ENCODE assay signal across 11 cellular contexts in the genomic region with DNA sequence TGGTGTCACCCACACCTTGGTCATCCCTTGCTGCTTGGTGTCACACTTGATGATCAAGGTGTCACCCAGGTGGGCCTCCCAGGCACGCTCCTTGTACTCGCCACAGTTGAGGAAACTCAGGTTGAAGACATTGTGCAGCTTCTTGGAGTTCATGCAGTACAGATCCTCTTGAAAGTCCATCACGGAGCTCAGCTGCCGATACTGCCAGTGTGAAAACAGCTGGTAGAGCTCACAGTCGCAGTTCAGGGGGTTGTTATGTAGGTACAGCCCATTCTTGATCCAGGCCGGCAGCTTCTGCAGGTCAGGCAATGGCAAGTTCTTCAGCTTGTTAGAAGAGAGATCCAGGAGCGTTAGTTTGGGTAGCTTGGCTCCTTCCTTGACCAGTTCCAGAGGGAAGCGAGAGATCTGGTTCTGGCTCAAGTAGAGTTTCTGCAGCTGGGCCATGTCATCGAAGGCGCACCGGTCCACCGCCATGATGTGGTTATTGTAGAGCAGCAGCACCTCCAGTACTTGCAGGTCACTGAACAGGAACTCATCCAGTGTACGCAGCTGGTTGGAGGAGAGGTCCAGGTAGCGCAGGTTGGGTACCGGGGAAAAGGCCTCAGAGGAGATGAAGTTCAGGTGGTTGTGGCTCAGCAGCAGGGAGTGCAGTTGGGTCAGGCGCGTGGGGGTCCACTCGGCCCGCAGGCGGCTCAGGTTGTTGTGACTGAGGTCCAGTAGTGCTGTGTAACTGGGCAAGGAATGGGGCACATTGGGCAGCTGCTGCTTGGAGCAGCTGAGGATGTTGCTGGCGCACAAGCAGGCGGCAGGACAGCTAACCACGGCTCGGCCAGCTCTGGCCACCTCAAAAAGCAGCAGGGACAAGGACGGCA. TPM values are rescaled to one million over a fixed set of nuclear protein-coding genes. Genes with fewer than 3 reads are reported as not detected.
DNase-seq lines count a peak whose midpoint lies in the region; ATAC-seq and TF ChIP-seq lines count a peak whose summit lies in the region.
"Had no signal": no experiment of that assay in that cellular context is flagged by ENCODE, and none has a peak within 500 bp of the region (broad histone marks: within the 10 kb centered on the region; RNA-seq: fewer than 3 reads in every experiment).

No MANE protein-coding gene starts in this region.

- ATAC-seq in activated CD8-positive, alpha-beta memory T cell treated with anti-CD3 and anti-CD28 coated beads, Interleukin-2, amount 10 ng/mL, durations not matched to agents 7 days and 5 days = no peak
- ATAC-seq in gastrocnemius medialis (peak; percentile 18 to 28), GM18502 (IDR thresholded peaks at IDR 0.05; ENCODE audit: poor library complexity, unreplicated experiment) (no peak)

- TF ChIP-seq EP300 in transverse colon (IDR thresholded peaks at IDR 0.05; ENCODE audit: low read depth) = no peak

- H3K27me3 ChIP-seq in gastrocnemius medialis = no peaks in the 10 kb centered on the region
- H3K27me3 ChIP-seq in transverse colon = no peaks in the 10 kb centered on the region
- H3K27me3 ChIP-seq: tibial nerve had no signal

- H3K4me3 ChIP-seq in gastrocnemius medialis (peak overlapping the region in 3 of 4 donors; percentile 69 to 88 (median 70)), transverse colon (no peak overlapping the region)

- no peaks in the 10 kb centered on the region for H3K36me3 Mint-ChIP-seq in activated CD8-positive, alpha-beta memory T cell treated with anti-CD3 and anti-CD28 coated beads, Interleukin-2, amount 10 ng/mL, durations not matched to agents 7 days and 5 days
- H3K36me3 Mint-ChIP-seq in activated CD4-positive, alpha-beta memory T cell treated with anti-CD3 and anti-CD28 coated beads, Interleukin-2, amount 10 ng/mL, durations not matched to agents 7 days and 5 days (ENCODE audit: low read depth) = no peaks in the 10 kb centered on the region
- peaks cover 0 to 5% (median 0%) of the 10 kb centered on the region in 3 donors for H3K36me3 Mint-ChIP-seq in immature natural killer cell

- intact Hi-C loops in gastrocnemius medialis (cut with DNase I; ENCODE audit: low total_unique reads) = loop anchor here (2.0 kb wide), 1 partner anchor 23 kb away; no protein-coding TSS in a partner anchor
- intact Hi-C loops in transverse colon (cut with DNase I; ENCODE audit: low total_unique reads) = no loop called here

- no peak for DNase-seq in activated CD8-positive, alpha-beta memory T cell treated with anti-CD3 and anti-CD28 coated beads, Interleukin-2, amount 10 ng/mL, durations not matched to agents 7 days and 5 days
- DNase-seq in activated CD8-positive, alpha-beta memory T cell treated with anti-CD3 and anti-CD28 coated beads, Interleukin-2, amount 50 U/mL, for 4 hours = no peak
- no peak for DNase-seq in activated CD4-positive, alpha-beta memory T cell treated with anti-CD3 and anti-CD28 coated beads, Interleukin-2, amount 10 ng/mL, durations not matched to agents 7 days and 5 days
- DNase-seq in immature natural killer cell (no peak), gastrocnemius medialis (no peak), LoVo (ENCODE audit: low spot score) (no peak), transverse colon (no peak)
- DNase-seq: activated gamma-delta T cell treated with Interleukin-2 at 50 U/mL for 16 hours had no signal

- no peaks in the 10 kb centered on the region for H3K36me3 ChIP-seq in gastrocnemius medialis
- H3K36me3 ChIP-seq in transverse colon = no peaks in the 10 kb centered on the region

- WGBS in transverse colon (ENCODE audit: low coverage in 1 of 2), 2 donors = 90 to 91% methylated on average over 2 to 25 of the region's 25 CpGs

- in situ Hi-C loops in gastrocnemius medialis (cut with MboI; ENCODE audit: low sequenced_read_pairs in 4 of 4) (no loop called here), transverse colon (cut with MboI; ENCODE audit: low pct_ligation_motif_present in 1 of 4, low pct_unique_long_range_greater_than_20kb in 1 of 4, low sequenced_read_pairs in 3 of 4) (no loop called here)

- H3K27ac ChIP-seq in gastrocnemius medialis (peak overlapping the region; percentile 86 to 89 (median 87)), transverse colon (no peak overlapping the region)

- CTCF ChIA-PET in activated CD8-positive, alpha-beta memory T cell treated with anti-CD3 and anti-CD28 coated beads, Interleukin-2, amount 10 ng/mL, durations not matched to agents 7 days and 5 days (lab: Charles Lee) = interaction anchor here (43.7 to 46.0 kb wide), 2 partner anchors 9 to 11 kb away, joined by 1550 read pairs; a partner anchor contains a TSS
- CTCF ChIA-PET in activated CD4-positive, alpha-beta memory T cell treated with anti-CD3 and anti-CD28 coated beads, Interleukin-2, amount 10 ng/mL, durations not matched to agents 7 days and 5 days (lab: Charles Lee) = interaction anchor here (0.9 to 25.9 kb wide), 5 partner anchors 11 to 38 kb away, joined by 3 to 779 read pairs (median 15); a partner anchor contains a TSS

- peaks cover 11 to 39% of the 10 kb centered on the region in 2 donors for H3K4me1 ChIP-seq in gastrocnemius medialis
- H3K4me1 ChIP-seq in transverse colon = peaks cover 11 to 23% (median 19%) of the 10 kb centered on the region in 4 donors

- H3K27me3 Mint-ChIP-seq in activated CD8-positive, alpha-beta memory T cell treated with anti-CD3 and anti-CD28 coated beads, Interleukin-2, amount 10 ng/mL, durations not matched to agents 7 days and 5 days = peaks cover 34% of the 10 kb centered on the region
- peaks cover 31% of the 10 kb centered on the region for H3K27me3 Mint-ChIP-seq in activated CD4-positive, alpha-beta memory T cell treated with anti-CD3 and anti-CD28 coated beads, Interleukin-2, amount 10 ng/mL, durations not matched to agents 7 days and 5 days
- H3K27me3 Mint-ChIP-seq in immature natural killer cell (ENCODE audit: low read depth in 3 of 3) = peaks cover 0 to 9% (median 6%) of the 10 kb centered on the region in 3 donors

- no peak for TF ChIP-seq CTCF in gastrocnemius medialis (IDR thresholded peaks at IDR 0.05 in 4 of 5, conservative IDR thresholded peaks at IDR 0.05 in 1 of 5)
- no peak for TF ChIP-seq CTCF in transverse colon (IDR thresholded peaks at IDR 0.05)

- no peaks in the 10 kb centered on the region for H3K9me3 Mint-ChIP-seq in activated CD8-positive, alpha-beta memory T cell treated with anti-CD3 and anti-CD28 coated beads, Interleukin-2, amount 10 ng/mL, durations not matched to agents 7 days and 5 days (ENCODE audit: low read depth)
- H3K9me3 Mint-ChIP-seq in activated CD4-positive, alpha-beta memory T cell treated with anti-CD3 and anti-CD28 coated beads, Interleukin-2, amount 10 ng/mL, durations not matched to agents 7 days and 5 days = no peaks in the 10 kb centered on the region
- H3K9me3 Mint-ChIP-seq in immature natural killer cell = no peaks in the 10 kb centered on the region

- no peak for TF ChIP-seq POLR2A in gastrocnemius medialis (IDR thresholded peaks at IDR 0.05)
- no peak for TF ChIP-seq POLR2A in transverse colon (IDR thresholded peaks at IDR 0.05)

- H3K9me3 ChIP-seq in gastrocnemius medialis (no peaks in the 10 kb centered on the region), transverse colon (no peaks in the 10 kb centered on the region)
- H3K9me3 ChIP-seq: tibial nerve had no signal

- H3K4me3 Mint-ChIP-seq in activated CD8-positive, alpha-beta memory T cell treated with anti-CD3 and anti-CD28 coated beads, Interleukin-2, amount 10 ng/mL, durations not matched to agents 7 days and 5 days = peak overlapping the region; percentile 68
- H3K4me3 Mint-ChIP-seq in activated CD4-positive, alpha-beta memory T cell treated with anti-CD3 and anti-CD28 coated beads, Interleukin-2, amount 10 ng/mL, durations not matched to agents 7 days and 5 days = peak overlapping the region; percentile 77
- H3K4me3 Mint-ChIP-seq in immature natural killer cell = peak overlapping the region; percentile 82 to 92 (median 86)

- H3K4me1 Mint-ChIP-seq in activated CD8-positive, alpha-beta memory T cell treated with anti-CD3 and anti-CD28 coated beads, Interleukin-2, amount 10 ng/mL, durations not matched to agents 7 days and 5 days = peaks cover 28% of the 10 kb centered on the region
- H3K4me1 Mint-ChIP-seq in activated CD4-positive, alpha-beta memory T cell treated with anti-CD3 and anti-CD28 coated beads, Interleukin-2, amount 10 ng/mL, durations not matched to agents 7 days and 5 days = peaks cover 41% of the 10 kb centered on the region
- peaks cover 49 to 59% of the 10 kb centered on the region in 2 donors for H3K4me1 Mint-ChIP-seq in immature natural killer cell

- POLR2A ChIA-PET in activated CD4-positive, alpha-beta memory T cell treated with anti-CD3 and anti-CD28 coated beads, Interleukin-2, amount 10 ng/mL, durations not matched to agents 7 days and 5 days (lab: Charles Lee) = interaction anchor here (0.7 to 2.8 kb wide), 4 partner anchors 14 to 24 kb away, joined by 3 to 12 read pairs (median 8); a partner anchor contains a TSS

- H3K27ac Mint-ChIP-seq in activated CD8-positive, alpha-beta memory T cell treated with anti-CD3 and anti-CD28 coated beads, Interleukin-2, amount 10 ng/mL, durations not matched to agents 7 days and 5 days = no peak overlapping the region
- no peak overlapping the region for H3K27ac Mint-ChIP-seq in activated CD4-positive, alpha-beta memory T cell treated with anti-CD3 and anti-CD28 coated beads, Interleukin-2, amount 10 ng/mL, durations not matched to agents 7 days and 5 days
- peak overlapping the region in 5 of 6 donors; percentile 40 to 62 (median 48) for H3K27ac Mint-ChIP-seq in immature natural killer cell

RNA-seq across cellular contexts. Expression of a gene that starts 1.3 kb away (rescaled TPM):
- total RNA-seq in activated CD8-positive, alpha-beta memory T cell treated with anti-CD3 and anti-CD28 coated beads, Interleukin-2, amount 10 ng/mL, durations not matched to agents 7 days and 5 days = under 1 TPM; 0.20 to 0.26 TPM
- 1 to 10 TPM; 1.2 to 1.3 TPM for total RNA-seq in activated CD4-positive, alpha-beta memory T cell treated with anti-CD3 and anti-CD28 coated beads, Interleukin-2, amount 10 ng/mL, durations not matched to agents 7 days and 5 days
- 10 to 100 TPM in 1 of 3 donors, 1 to 10 TPM in 2; 3.6 to 12.5 (median 5.0) TPM for polyA plus RNA-seq in immature natural killer cell
- total RNA-seq in gastrocnemius medialis (10 to 100 TPM in 3 of 4 donors, 1 to 10 TPM in 1; 8.6 to 20.9 (median 15.1) TPM), transverse colon (1 to 10 TPM in 2 of 4 donors, under 1 TPM in 2; 0.60 to 8.1 (median 3.5) TPM)

RNA-seq across cellular contexts. Expression of a gene that starts 14.3 kb away (rescaled TPM):
- total RNA-seq in activated CD8-positive, alpha-beta memory T cell treated with anti-CD3 and anti-CD28 coated beads, Interleukin-2, amount 10 ng/mL, durations not matched to agents 7 days and 5 days = 10 to 100 TPM; 11.0 to 15.0 TPM
- 10 to 100 TPM; 19.5 to 21.4 TPM for total RNA-seq in activated CD4-positive, alpha-beta memory T cell treated with anti-CD3 and anti-CD28 coated beads, Interleukin-2, amount 10 ng/mL, durations not matched to agents 7 days and 5 days
- 10 to 100 TPM in 2 of 3 donors, 1 to 10 TPM in 1; 8.8 to 20.3 (median 10.2) TPM for polyA plus RNA-seq in immature natural killer cell
- total RNA-seq in gastrocnemius medialis (1 to 10 TPM; 3.1 to 8.0 (median 3.9) TPM), transverse colon (10 to 100 TPM; 10.5 to 37.4 (median 17.3) TPM)

RNA-seq across cellular contexts. Expression of a gene that starts 24.5 kb away (rescaled TPM):
- 10 to 100 TPM; 10.4 to 11.1 TPM for total RNA-seq in activated CD8-positive, alpha-beta memory T cell treated with anti-CD3 and anti-CD28 coated beads, Interleukin-2, amount 10 ng/mL, durations not matched to agents 7 days and 5 days
- 1 to 10 TPM; 7.0 to 7.6 TPM for total RNA-seq in activated CD4-positive, alpha-beta memory T cell treated with anti-CD3 and anti-CD28 coated beads, Interleukin-2, amount 10 ng/mL, durations not matched to agents 7 days and 5 days
- 1 to 10 TPM in 2 of 3 donors, under 1 TPM in 1; 0.94 to 8.9 (median 4.1) TPM for polyA plus RNA-seq in immature natural killer cell
- total RNA-seq in gastrocnemius medialis (10 to 100 TPM in 1 of 4 donors, 1 to 10 TPM in 3; 2.1 to 12.1 (median 6.5) TPM), transverse colon (10 to 100 TPM in 1 of 4 donors, 1 to 10 TPM in 3; 2.7 to 12.3 (median 6.2) TPM)

RNA-seq across cellular contexts. Expression of a gene that starts 31.4 kb away (rescaled TPM):
- under 1 TPM in 1 of 2 experiments, not detected in 1; 0.16 TPM for total RNA-seq in activated CD8-positive, alpha-beta memory T cell treated with anti-CD3 and anti-CD28 coated beads, Interleukin-2, amount 10 ng/mL, durations not matched to agents 7 days and 5 days
- total RNA-seq in activated CD4-positive, alpha-beta memory T cell treated with anti-CD3 and anti-CD28 coated beads, Interleukin-2, amount 10 ng/mL, durations not matched to agents 7 days and 5 days = under 1 TPM in 1 of 2 experiments, not detected in 1; 0.53 TPM
- not detected for polyA plus RNA-seq in immature natural killer cell
- total RNA-seq in gastrocnemius medialis (not detected), transverse colon (not detected)
- total RNA-seq: A673 had no signal

RNA-seq across cellular contexts. Expression of a gene that starts 40.2 kb away (rescaled TPM):
- 1 to 10 TPM; 7.5 to 8.3 TPM for total RNA-seq in activated CD8-positive, alpha-beta memory T cell treated with anti-CD3 and anti-CD28 coated beads, Interleukin-2, amount 10 ng/mL, durations not matched to agents 7 days and 5 days
- 1 to 10 TPM; 9.4 to 9.6 TPM for total RNA-seq in activated CD4-positive, alpha-beta memory T cell treated with anti-CD3 and anti-CD28 coated beads, Interleukin-2, amount 10 ng/mL, durations not matched to agents 7 days and 5 days
- 10 to 100 TPM in 2 of 3 donors, 1 to 10 TPM in 1; 8.8 to 16.8 (median 10.3) TPM for polyA plus RNA-seq in immature natural killer cell
- total RNA-seq in gastrocnemius medialis (1 to 10 TPM in 3 of 4 donors, under 1 TPM in 1; 0.90 to 2.5 (median 1.8) TPM), transverse colon (1 to 10 TPM; 2.2 to 7.5 (median 5.1) TPM)

Comparison
In these comparisons a context has a peak if more than half of its experiments do, and no peak if none do; other contexts are left out.
1. ATAC-seq: peak in gastrocnemius medialis (2 of 2); none in activated CD8-positive, alpha-beta memory T cell treated with anti-CD3 and anti-CD28 coated beads, Interleukin-2, amount 10 ng/mL, durations not matched to agents 7 days and 5 days (single experiment) and GM18502 (single experiment).
2. H3K27ac Mint-ChIP-seq: peak in immature natural killer cell (5 of 6); none in activated CD8-positive, alpha-beta memory T cell treated with anti-CD3 and anti-CD28 coated beads, Interleukin-2, amount 10 ng/mL, durations not matched to agents 7 days and 5 days (single experiment) and activated CD4-positive, alpha-beta memory T cell treated with anti-CD3 and anti-CD28 coated beads, Interleukin-2, amount 10 ng/mL, durations not matched to agents 7 days and 5 days (single experiment).
3. H3K27ac ChIP-seq: peak in gastrocnemius medialis (4 of 4); none in transverse colon (0 of 4).
4. H3K4me3 ChIP-seq: peak in gastrocnemius medialis (3 of 4); none in transverse colon (0 of 4).
5. Peak in every context shown above with its lines, with median percentiles within 50 percentile points of each other: H3K4me3 Mint-ChIP-seq.